Comparison of ENCODE assay signal across 19 cellular contexts in the genomic region with DNA sequence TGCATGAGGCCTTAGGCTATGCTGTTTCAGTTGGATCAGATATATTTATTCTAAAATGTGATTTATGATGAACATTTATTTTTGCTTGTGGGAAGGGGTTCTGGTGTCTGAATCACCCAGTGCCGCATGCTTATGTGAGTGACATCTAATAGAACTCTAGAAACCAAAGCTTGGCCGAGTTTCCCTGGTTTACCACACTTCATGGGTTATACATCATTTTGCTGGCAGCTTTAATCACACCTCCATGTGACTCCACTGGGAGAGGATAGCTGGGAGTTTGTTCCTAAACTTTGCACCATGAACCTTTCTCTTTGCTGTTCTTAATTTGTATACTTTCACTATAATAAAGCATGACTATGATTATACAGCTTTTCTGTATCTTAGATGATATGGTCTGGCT.
DNase-seq lines count a peak whose midpoint lies in the region; ATAC-seq and TF ChIP-seq lines count a peak whose summit lies in the region.
"Had no signal": no experiment of that assay in that cellular context is flagged by ENCODE, and none has a peak within 500 bp of the region (broad histone marks: within the 10 kb centered on the region; RNA-seq: fewer than 3 reads in every experiment).

No MANE protein-coding gene starts in this region.

- H3K9me3 Mint-ChIP-seq in Calu3 (ENCODE audit: low read depth, unreplicated experiment): peaks cover 2% of the 10 kb centered on the region
- H3K9me3 Mint-ChIP-seq: GM23338 had no signal

- intact Hi-C loops in Calu3 (cut with micrococcal nuclease; ENCODE audit: unreplicated experiment): no loop called here

- DNase-seq in BE2C (peak; percentile 37), amniotic epithelial cell (ENCODE audit: low read depth) (peak; percentile 80), glomerular visceral epithelial cell (ENCODE audit: extremely low spot score) (peak; percentile 6), renal cortical epithelial cell (ENCODE audit: low read depth) (peak; percentile 25), NCI-H345 treated with DMSO at 0.1 percent for 48 hours (lab: John Stamatoyannopoulos, UW; ENCODE audit: unreplicated experiment) (no peak), Peyer's patch (no peak), Calu3 (no peak)
- DNase-seq: Kasumi-1, MG63, NCI-H1417, NCI-H187, NCI-H524, NCI-H82, SJCRH30 had no signal

- ATAC-seq in GM21529 (IDR thresholded peaks at IDR 0.05; ENCODE audit: unreplicated experiment): no peak
- ATAC-seq: A549, GM23338 had no signal

- H3K36me3 ChIP-seq in BE2C: no peaks in the 10 kb centered on the region
- no peaks in the 10 kb centered on the region for H3K36me3 ChIP-seq in Peyer's patch
- H3K36me3 ChIP-seq: HAP-1, MG63, SJCRH30 had no signal

- no peaks in the 10 kb centered on the region for H3K9me3 ChIP-seq in BE2C
- no peaks in the 10 kb centered on the region for H3K9me3 ChIP-seq in Peyer's patch
- H3K9me3 ChIP-seq: A549, HAP-1, MG63, SJCRH30 had no signal

- TF ChIP-seq CTCF in BE2C (IDR thresholded peaks at IDR 0.05; ENCODE audit: low read depth, low read length) (no peak), Peyer's patch (IDR thresholded peaks at IDR 0.05) (no peak), Calu3 (IDR thresholded peaks at IDR 0.05; ENCODE audit: unreplicated experiment) (no peak)

- no peaks in the 10 kb centered on the region for H3K27me3 Mint-ChIP-seq in Calu3 (ENCODE audit: unreplicated experiment)
- H3K27me3 Mint-ChIP-seq: B cell had no signal

- H3K4me3 ChIP-seq in BE2C (ENCODE audit: low read depth, low read length): no peak overlapping the region
- H3K4me3 ChIP-seq in Peyer's patch: no peak overlapping the region
- H3K4me3 ChIP-seq: A549, GM23338, HAP-1, MG63, SJCRH30 had no signal

- H3K36me3 Mint-ChIP-seq in Calu3 (ENCODE audit: insufficient read depth, unreplicated experiment): peaks cover 69% of the 10 kb centered on the region

- no TSS peak for BruUV-seq in Calu3 (replicated peaks; lab: Mats Ljungman, UMichigan)

- H3K4me1 ChIP-seq in BE2C (peaks cover 11% of the 10 kb centered on the region), Peyer's patch (peaks cover 0 to 5% (median 0%) of the 10 kb centered on the region in 4 donors)
- H3K4me1 ChIP-seq: HAP-1, SJCRH30 had no signal

- CTCF ChIA-PET in Calu3 (lab: Charles Lee): interaction anchor here (1.1 kb wide), 1 partner anchor 18 kb away, joined by 3 read pairs; no protein-coding TSS in a partner anchor

- H3K27me3 ChIP-seq in BE2C (no peaks in the 10 kb centered on the region), Peyer's patch (no peaks in the 10 kb centered on the region)
- H3K27me3 ChIP-seq: MG63, SJCRH30 had no signal

- TF ChIP-seq POLR2A in Peyer's patch (IDR thresholded peaks at IDR 0.05): no peak

- H3K27ac ChIP-seq in Peyer's patch: no peak overlapping the region
- H3K27ac ChIP-seq: A549, SJCRH30 had no signal

- no peak overlapping the region for H3K4me3 Mint-ChIP-seq in Calu3 (ENCODE audit: low read depth, unreplicated experiment)
- H3K4me3 Mint-ChIP-seq: B cell, GM23338 had no signal

- H3K27ac Mint-ChIP-seq in Calu3 (ENCODE audit: unreplicated experiment): no peak overlapping the region
- H3K27ac Mint-ChIP-seq: B cell, GM23338 had no signal

- peaks cover 25% of the 10 kb centered on the region for H3K4me1 Mint-ChIP-seq in Calu3 (ENCODE audit: low read depth, unreplicated experiment)
- H3K4me1 Mint-ChIP-seq: B cell had no signal

Comparison
In these comparisons a context has a peak if more than half of its experiments do, and no peak if none do; other contexts are left out.
1. DNase-seq: peak in BE2C (single experiment), amniotic epithelial cell (single experiment), glomerular visceral epithelial cell (single experiment) and renal cortical epithelial cell (single experiment); none in NCI-H345 treated with DMSO at 0.1 percent for 48 hours (single experiment), Peyer's patch (0 of 3) and Calu3 (single experiment).